In the genomic region with DNA sequence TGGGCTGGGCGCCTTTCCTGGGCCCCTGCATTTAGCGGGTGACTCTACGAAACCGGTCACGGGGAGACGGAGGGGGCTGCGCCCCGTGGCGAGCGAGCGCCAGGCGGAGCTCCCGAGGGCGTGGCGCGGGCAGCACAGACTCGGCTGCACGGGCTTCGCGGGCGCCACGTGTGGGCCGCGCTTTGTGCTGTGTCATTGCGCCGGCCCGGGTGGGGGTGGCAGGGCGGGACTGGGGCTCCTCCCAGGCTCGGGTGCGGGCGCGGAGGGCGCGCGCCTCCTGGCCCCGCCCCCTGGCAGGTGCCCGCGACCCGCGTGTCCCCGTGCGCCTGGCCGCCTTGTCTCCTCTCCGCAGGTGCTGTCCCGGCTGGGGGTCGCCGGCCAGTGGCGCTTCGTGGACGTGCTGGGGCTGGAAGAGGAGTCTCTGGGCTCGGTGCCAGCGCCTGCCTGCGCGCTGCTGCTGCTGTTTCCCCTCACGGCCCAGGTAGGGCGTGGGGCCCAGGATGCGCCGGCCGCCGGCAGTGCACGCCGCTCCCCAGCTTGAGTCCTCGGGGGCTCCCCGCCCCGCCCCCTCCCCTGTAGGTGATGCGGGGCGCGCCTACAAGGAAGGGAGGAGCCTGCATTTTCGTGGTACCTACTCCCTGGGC, we compare ENCODE assay signal across 8 cellular contexts. TPM values are rescaled to one million over a fixed set of nuclear protein-coding genes. Genes with fewer than 3 reads are reported as not detected.
DNase-seq lines count a peak whose midpoint lies in the region; ATAC-seq and TF ChIP-seq lines count a peak whose summit lies in the region.

No MANE protein-coding gene starts in this region.

- H3K27ac ChIP-seq in body of pancreas = no peak overlapping the region

- H3K4me1 ChIP-seq in body of pancreas = peaks cover 15% of the 10 kb centered on the region
- H3K4me1 ChIP-seq in iPS-15b (ENCODE audit: control insufficient read depth, insufficient read depth, low read length) = peaks cover 18% of the 10 kb centered on the region

- H3K4me3 ChIP-seq in body of pancreas = peak overlapping the region in 1 of 2 donors; percentile 30
- H3K4me3 ChIP-seq in iPS-15b (ENCODE audit: low read depth, low read length) = peak overlapping the region; percentile 90
- peak overlapping the region; percentile 87 for H3K4me3 ChIP-seq in skeletal muscle cell (ENCODE audit: low read depth, low read length)

- H3K9ac ChIP-seq in iPS-15b (ENCODE audit: low read depth, low read length) = peak overlapping the region; percentile 94

- peak; percentile 62 for DNase-seq in activated CD8-positive, alpha-beta memory T cell treated with anti-CD3 and anti-CD28 coated beads for 24 hours
- DNase-seq in activated CD8-positive, alpha-beta memory T cell treated with anti-CD3 and anti-CD28 coated beads, Interleukin-2, amount 50 U/mL, for 4 hours = no peak
- DNase-seq in NCI-H748 treated with DMSO at 0.1 percent for 48 hours (lab: John Stamatoyannopoulos, UW) (peak; percentile 29), body of pancreas (peak; percentile 31 to 62 (median 44)), skeletal muscle cell (ENCODE audit: low read depth) (no peak)
- DNase-seq in NK-92 treated with Interleukin-12 subunit alpha and Interleukin-12 subunit beta, amount 100 ng/mL, for 24 hours (lab: John Stamatoyannopoulos, UW) = no peak

- H3K9me3 ChIP-seq in body of pancreas = no peaks in the 10 kb centered on the region
- no peaks in the 10 kb centered on the region for H3K9me3 ChIP-seq in iPS-15b (ENCODE audit: control insufficient read depth, insufficient read depth, low read length)

- H3K36me3 ChIP-seq in body of pancreas (replicated peaks in 1 of 2; ENCODE audit: insufficient read depth in 1 of 2, low read depth in 2 of 2) = no peaks in the 10 kb centered on the region
- peaks cover 25% of the 10 kb centered on the region for H3K36me3 ChIP-seq in iPS-15b (ENCODE audit: control insufficient read depth, insufficient read depth, low read length)

- H3K27me3 ChIP-seq in body of pancreas (peaks cover 0 to 17% of the 10 kb centered on the region in 2 donors), iPS-15b (ENCODE audit: control insufficient read depth, insufficient read depth, low read length) (no peaks in the 10 kb centered on the region)

- no peak for TF ChIP-seq POLR2A in body of pancreas (IDR thresholded peaks at IDR 0.05)

- peak in 1 of 7 experiments; percentile 4 for TF ChIP-seq CTCF in body of pancreas (IDR thresholded peaks at IDR 0.05)

- 0 to 2% methylated on average over 1 to 49 of the region's 69 CpGs for WGBS in body of pancreas, 2 donors

- ATAC-seq in HG03060 (IDR thresholded peaks at IDR 0.05; ENCODE audit: low read depth, unreplicated experiment) (peak; percentile 28), body of pancreas (peak; percentile 78)

- intact Hi-C loops in body of pancreas (cut with DNase I) = no loop called here

RNA-seq across cellular contexts. Expression of a gene that starts 0.7 kb away (rescaled TPM):
- 100 to 1,000 TPM in 1 of 2 donors, 10 to 100 TPM in 1; 26.5 to 103 TPM for total RNA-seq in body of pancreas

RNA-seq across cellular contexts. Expression of a gene that starts 43.0 kb away (rescaled TPM):
- total RNA-seq in body of pancreas = 10 to 100 TPM; 34.8 to 42.8 TPM

Comparison
In these comparisons a context has a peak if more than half of its experiments do, and no peak if none do; other contexts are left out.
1. DNase-seq: peak in activated CD8-positive, alpha-beta memory T cell treated with anti-CD3 and anti-CD28 coated beads for 24 hours (single experiment), NCI-H748 treated with DMSO at 0.1 percent for 48 hours (single experiment) and body of pancreas (4 of 4); none in activated CD8-positive, alpha-beta memory T cell treated with anti-CD3 and anti-CD28 coated beads, Interleukin-2, amount 50 U/mL, for 4 hours (single experiment), skeletal muscle cell (single experiment) and NK-92 treated with Interleukin-12 subunit alpha and Interleukin-12 subunit beta, amount 100 ng/mL, for 24 hours (single experiment).